11 cellular contexts compared by ENCODE assay signal in genomic region chr5:124932791-124933600, GRCh38.
A peak's percentile ranks its signal among the peaks of the same experiment; 100 is the strongest.
DNase-seq lines count a peak whose midpoint lies in the region; TF ChIP-seq lines count a peak whose summit lies in the region.
"Had no signal": no experiment of that assay in that cellular context is flagged by ENCODE, and none has a peak within 500 bp of the region (broad histone marks: within the 10 kb centered on the region; RNA-seq: fewer than 3 reads in every experiment).

No MANE protein-coding gene starts in this region.

- no peaks in the 10 kb centered on the region for H3K36me3 Mint-ChIP-seq in HFFc6 (ENCODE audit: low read depth)
- H3K36me3 Mint-ChIP-seq: stimulated activated effector memory CD8-positive, alpha-beta T cell treated with anti-CD3 and anti-CD28 coated beads, Interleukin-12 subunit alpha, Interleukin-12 subunit beta, amount 100 ng/mL, for 72 hours had no signal

- TF ChIP-seq EP300 in transverse colon (IDR thresholded peaks at IDR 0.05; ENCODE audit: low read depth), result no peak

- intact Hi-C loops in left ventricle myocardium inferior (cut with micrococcal nuclease) (no loop called here), transverse colon (cut with DNase I; ENCODE audit: low total_unique reads) (no loop called here)

- no peak overlapping the region for H3K27ac Mint-ChIP-seq in HFFc6
- H3K27ac Mint-ChIP-seq: activated naive CD8-positive, alpha-beta T cell treated with anti-CD3 and anti-CD28 coated beads, Interleukin-2, amount 50 U/mL, for 24 hours; stimulated activated effector memory CD8-positive, alpha-beta T cell treated with anti-CD3 and anti-CD28 coated beads, Interleukin-12 subunit alpha, Interleukin-12 subunit beta, amount 100 ng/mL, for 72 hours had no signal

- no peak for TF ChIP-seq POLR2A in transverse colon (IDR thresholded peaks at IDR 0.05)

- 0 out of 2 replicates have a peak, but pooled peaks cover 5% of the 10 kb centered on the region for H3K9me3 Mint-ChIP-seq in HFFc6
- H3K9me3 Mint-ChIP-seq: activated naive CD8-positive, alpha-beta T cell treated with anti-CD3 and anti-CD28 coated beads, Interleukin-2, amount 50 U/mL, for 24 hours; stimulated activated effector memory CD8-positive, alpha-beta T cell treated with anti-CD3 and anti-CD28 coated beads, Interleukin-12 subunit alpha, Interleukin-12 subunit beta, amount 100 ng/mL, for 72 hours had no signal

- no peak for TF ChIP-seq CTCF in HFFc6 (IDR thresholded peaks at IDR 0.05)
- no peak for TF ChIP-seq CTCF in VCaP (conservative IDR thresholded peaks at IDR 0.05)
- TF ChIP-seq CTCF in left ventricle myocardium inferior (IDR thresholded peaks at IDR 0.05; ENCODE audit: borderline replicate concordance), result no peak
- no peak for TF ChIP-seq CTCF in transverse colon (IDR thresholded peaks at IDR 0.05)
- TF ChIP-seq CTCF in GM20000 (IDR thresholded peaks at IDR 0.05; ENCODE audit: extremely low read depth, missing control alignments), result no peak

- H3K27ac ChIP-seq in VCaP (peak overlapping the region; percentile 52), left ventricle myocardium inferior (replicated peaks) (no peak overlapping the region), transverse colon (peak overlapping the region; percentile 31 to 71 (median 51))

- no peaks in the 10 kb centered on the region for H3K27me3 ChIP-seq in left ventricle myocardium inferior (ENCODE audit: low read depth)
- no peaks in the 10 kb centered on the region for H3K27me3 ChIP-seq in transverse colon

- H3K36me3 ChIP-seq in left ventricle myocardium inferior (no peaks in the 10 kb centered on the region), transverse colon (no peaks in the 10 kb centered on the region)

- H3K27me3 Mint-ChIP-seq in HFFc6 (ENCODE audit: insufficient read depth), result no peaks in the 10 kb centered on the region

- DNase-seq in HFFc6 (peak; percentile 38), left ventricle myocardium inferior (peak; percentile 31), transverse colon (peak; percentile 62), GF-D8 (lab: John Stamatoyannopoulos, UW) (no peak), GM20000 (ENCODE audit: low spot score) (no peak), NCI-H1105 treated with DMSO at 0.1 percent for 48 hours (lab: John Stamatoyannopoulos, UW) (no peak)
- DNase-seq: activated naive CD8-positive, alpha-beta T cell treated with anti-CD3 and anti-CD28 coated beads, Interleukin-2, amount 50 U/mL, for 24 hours; NCI-H1694 treated with DMSO at 0.1 percent for 48 hours; NK-92 treated with Interleukin-12 subunit alpha and Interleukin-12 subunit beta, amount 100 ng/mL, for 24 hours had no signal

- in situ Hi-C loops in transverse colon (cut with MboI; ENCODE audit: low pct_ligation_motif_present in 1 of 4, low pct_unique_long_range_greater_than_20kb in 1 of 4, low sequenced_read_pairs in 3 of 4), result no loop called here

- WGBS in transverse colon (ENCODE audit: low coverage in 1 of 2), 2 donors, result 22 to 27% methylated on average over 4 of the region's 4 CpGs

- peaks cover 12% of the 10 kb centered on the region for H3K4me1 Mint-ChIP-seq in HFFc6 (ENCODE audit: low read depth)
- H3K4me1 Mint-ChIP-seq: stimulated activated effector memory CD8-positive, alpha-beta T cell treated with anti-CD3 and anti-CD28 coated beads, Interleukin-12 subunit alpha, Interleukin-12 subunit beta, amount 100 ng/mL, for 72 hours had no signal

- no peaks in the 10 kb centered on the region for H3K9me3 ChIP-seq in left ventricle myocardium inferior (replicated peaks)
- no peaks in the 10 kb centered on the region for H3K9me3 ChIP-seq in transverse colon

- no peak overlapping the region for H3K4me3 Mint-ChIP-seq in HFFc6
- H3K4me3 Mint-ChIP-seq: activated naive CD8-positive, alpha-beta T cell treated with anti-CD3 and anti-CD28 coated beads, Interleukin-2, amount 50 U/mL, for 24 hours; stimulated activated effector memory CD8-positive, alpha-beta T cell treated with anti-CD3 and anti-CD28 coated beads, Interleukin-12 subunit alpha, Interleukin-12 subunit beta, amount 100 ng/mL, for 72 hours had no signal

- no peaks in the 10 kb centered on the region for H3K4me1 ChIP-seq in left ventricle myocardium inferior
- H3K4me1 ChIP-seq in transverse colon, result peaks cover 0 to 15% (median 1%) of the 10 kb centered on the region in 4 donors

- H3K4me3 ChIP-seq in left ventricle myocardium inferior (no peak overlapping the region), transverse colon (no peak overlapping the region)

Comparison
In these comparisons a context has a peak if more than half of its experiments do, and no peak if none do; other contexts are left out.
1. DNase-seq: peak in HFFc6 (single experiment), left ventricle myocardium inferior (single experiment) and transverse colon (single experiment); none in GF-D8 (single experiment), GM20000 (single experiment) and NCI-H1105 treated with DMSO at 0.1 percent for 48 hours (single experiment).